In genomic region chr9:6692433-6692832, GRCh38 we compare ENCODE assay signal across 2 cellular contexts.
TF ChIP-seq lines count a peak whose summit lies in the region.

No MANE protein-coding gene starts in this region.

TF ChIP-seq in GM12878, 131 proteins besides CTCF, POLR2A, EP300 and RAD21:
- no peak for TF ChIP-seq SIX5 (IDR thresholded peaks at IDR 0.05; ENCODE audit: low read depth, low read length, severe bottlenecking)
- TF ChIP-seq, protein P1, sequence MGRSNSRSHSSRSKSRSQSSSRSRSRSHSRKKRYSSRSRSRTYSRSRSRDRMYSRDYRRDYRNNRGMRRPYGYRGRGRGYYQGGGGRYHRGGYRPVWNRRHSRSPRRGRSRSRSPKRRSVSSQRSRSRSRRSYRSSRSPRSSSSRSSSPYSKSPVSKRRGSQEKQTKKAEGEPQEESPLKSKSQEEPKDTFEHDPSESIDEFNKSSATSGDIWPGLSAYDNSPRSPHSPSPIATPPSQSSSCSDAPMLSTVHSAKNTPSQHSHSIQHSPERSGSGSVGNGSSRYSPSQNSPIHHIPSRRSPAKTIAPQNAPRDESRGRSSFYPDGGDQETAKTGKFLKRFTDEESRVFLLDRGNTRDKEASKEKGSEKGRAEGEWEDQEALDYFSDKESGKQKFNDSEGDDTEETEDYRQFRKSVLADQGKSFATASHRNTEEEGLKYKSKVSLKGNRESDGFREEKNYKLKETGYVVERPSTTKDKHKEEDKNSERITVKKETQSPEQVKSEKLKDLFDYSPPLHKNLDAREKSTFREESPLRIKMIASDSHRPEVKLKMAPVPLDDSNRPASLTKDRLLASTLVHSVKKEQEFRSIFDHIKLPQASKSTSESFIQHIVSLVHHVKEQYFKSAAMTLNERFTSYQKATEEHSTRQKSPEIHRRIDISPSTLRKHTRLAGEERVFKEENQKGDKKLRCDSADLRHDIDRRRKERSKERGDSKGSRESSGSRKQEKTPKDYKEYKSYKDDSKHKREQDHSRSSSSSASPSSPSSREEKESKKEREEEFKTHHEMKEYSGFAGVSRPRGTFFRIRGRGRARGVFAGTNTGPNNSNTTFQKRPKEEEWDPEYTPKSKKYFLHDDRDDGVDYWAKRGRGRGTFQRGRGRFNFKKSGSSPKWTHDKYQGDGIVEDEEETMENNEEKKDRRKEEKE (IDR thresholded peaks at IDR 0.05), result no peak
- TF ChIP-seq MYC (IDR thresholded peaks at IDR 0.05; ENCODE audit: insufficient read depth, insufficient read length, insufficient replicate concordance, low read length, severe bottlenecking), result no peak
- TF ChIP-seq SP1 (IDR thresholded peaks at IDR 0.05; ENCODE audit: low read depth, low read length), result no peak
- TF ChIP-seq EZH2 (IDR thresholded peaks at IDR 0.05; ENCODE audit: borderline replicate concordance, control insufficient read depth, low read depth, low read length), result no peak
- no peak for TF ChIP-seq TARDBP (IDR thresholded peaks at IDR 0.05; ENCODE audit: borderline replicate concordance)
- TF ChIP-seq YBX1 (IDR thresholded peaks at IDR 0.05), result no peak
- TF ChIP-seq RFX5 (IDR thresholded peaks at IDR 0.05; ENCODE audit: low read depth, low read length), result no peak
- TF ChIP-seq JUND (IDR thresholded peaks at IDR 0.05; ENCODE audit: low read depth, low read length), result no peak
- no peak for TF ChIP-seq NRF1 (conservative IDR thresholded peaks at IDR 0.05; ENCODE audit: low read depth, low read length)
- TF ChIP-seq BMI1 (IDR thresholded peaks at IDR 0.05; ENCODE audit: borderline replicate concordance), result no peak
- no peak for TF ChIP-seq ZBED1 (IDR thresholded peaks at IDR 0.05; ENCODE audit: borderline replicate concordance)
- TF ChIP-seq YY1 (IDR thresholded peaks at IDR 0.05; ENCODE audit: low read depth, low read length), result no peak
- no peak for TF ChIP-seq BCL3 (IDR thresholded peaks at IDR 0.05; ENCODE audit: borderline replicate concordance, insufficient read depth, low read depth, low read length, poor library complexity, severe bottlenecking)
- no peak for TF ChIP-seq NR2F1 (conservative IDR thresholded peaks at IDR 0.05)
- no peak for TF ChIP-seq SUPT20H (IDR thresholded peaks at IDR 0.05; ENCODE audit: borderline replicate concordance, control insufficient read depth, low read depth, low read length)
- TF ChIP-seq SMAD5 (IDR thresholded peaks at IDR 0.05; ENCODE audit: low read depth), result no peak
TF ChIP-seq in GM12878: peak in this region for 0.

TF ChIP-seq in SK-N-SH, 30 proteins besides CTCF, POLR2A, EP300 and RAD21:
- TF ChIP-seq MEF2A (IDR thresholded peaks at IDR 0.05; ENCODE audit: borderline replicate concordance, low read depth) (no peak), SIN3A (IDR thresholded peaks at IDR 0.05; ENCODE audit: borderline replicate concordance, low read depth, low read length) (no peak), MAX (IDR thresholded peaks at IDR 0.05; ENCODE audit: low read depth) (no peak), ELF1 (IDR thresholded peaks at IDR 0.05) (no peak), FOXJ3 (CRISPR knock-in tag; IDR thresholded peaks at IDR 0.05) (no peak), NFIC (IDR thresholded peaks at IDR 0.05; ENCODE audit: borderline replicate concordance) (no peak), SMC3 (IDR thresholded peaks at IDR 0.05; ENCODE audit: low read depth, low read length) (no peak), GABPA (IDR thresholded peaks at IDR 0.05; ENCODE audit: low read depth) (no peak), RFX5 (IDR thresholded peaks at IDR 0.05; ENCODE audit: low read length) (no peak), TEAD4 (IDR thresholded peaks at IDR 0.05; ENCODE audit: borderline replicate concordance, insufficient read depth) (no peak), POLR2AphosphoS5 (IDR thresholded peaks at IDR 0.05; ENCODE audit: low read depth, low read length) (no peak), JUND (IDR thresholded peaks at IDR 0.05) (no peak), FOSL2 (IDR thresholded peaks at IDR 0.05; ENCODE audit: borderline replicate concordance, low read depth) (no peak), NRF1 (IDR thresholded peaks at IDR 0.05; ENCODE audit: low read depth, low read length) (no peak), RCOR1 (IDR thresholded peaks at IDR 0.05; ENCODE audit: low read length) (no peak), YY1 (IDR thresholded peaks at IDR 0.05; ENCODE audit: low read depth) (no peak), TAF1 (IDR thresholded peaks at IDR 0.05; ENCODE audit: borderline replicate concordance, low read depth, low read length) (no peak), TCF12 (IDR thresholded peaks at IDR 0.05) (no peak)
- TF ChIP-seq, protein P2, sequence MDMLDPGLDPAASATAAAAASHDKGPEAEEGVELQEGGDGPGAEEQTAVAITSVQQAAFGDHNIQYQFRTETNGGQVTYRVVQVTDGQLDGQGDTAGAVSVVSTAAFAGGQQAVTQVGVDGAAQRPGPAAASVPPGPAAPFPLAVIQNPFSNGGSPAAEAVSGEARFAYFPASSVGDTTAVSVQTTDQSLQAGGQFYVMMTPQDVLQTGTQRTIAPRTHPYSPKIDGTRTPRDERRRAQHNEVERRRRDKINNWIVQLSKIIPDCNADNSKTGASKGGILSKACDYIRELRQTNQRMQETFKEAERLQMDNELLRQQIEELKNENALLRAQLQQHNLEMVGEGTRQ (IDR thresholded peaks at IDR 0.05; ENCODE audit: borderline replicate concordance, low read depth, low read length), result no peak
- TF ChIP-seq, protein P3, sequence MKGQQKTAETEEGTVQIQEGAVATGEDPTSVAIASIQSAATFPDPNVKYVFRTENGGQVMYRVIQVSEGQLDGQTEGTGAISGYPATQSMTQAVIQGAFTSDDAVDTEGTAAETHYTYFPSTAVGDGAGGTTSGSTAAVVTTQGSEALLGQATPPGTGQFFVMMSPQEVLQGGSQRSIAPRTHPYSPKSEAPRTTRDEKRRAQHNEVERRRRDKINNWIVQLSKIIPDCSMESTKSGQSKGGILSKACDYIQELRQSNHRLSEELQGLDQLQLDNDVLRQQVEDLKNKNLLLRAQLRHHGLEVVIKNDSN (IDR thresholded peaks at IDR 0.05; ENCODE audit: borderline replicate concordance, low read depth), result no peak
